Comparison of ENCODE assay signal across 17 cellular contexts in genomic region chr10:130233426-130233825, GRCh38.
"Had no signal": no experiment of that assay in that cellular context is flagged by ENCODE, and none has a peak within 500 bp of the region (broad histone marks: within the 10 kb centered on the region; RNA-seq: fewer than 3 reads in every experiment).

No MANE protein-coding gene starts in this region.

- H3K27ac ChIP-seq: epithelial cell of prostate, esophagus muscularis mucosa, gastroesophageal sphincter, left ventricle myocardium inferior, neutrophil, right atrium auricular region, testis, tibial nerve had no signal

- H3K9me3 Mint-ChIP-seq: central memory CD8-positive, alpha-beta T cell had no signal

- H3K4me3 Mint-ChIP-seq: central memory CD8-positive, alpha-beta T cell; naive thymus-derived CD8-positive, alpha-beta T cell had no signal

- H3K27ac Mint-ChIP-seq: naive thymus-derived CD8-positive, alpha-beta T cell had no signal

- H3K4me1 Mint-ChIP-seq: central memory CD8-positive, alpha-beta T cell; naive thymus-derived CD8-positive, alpha-beta T cell had no signal

- H3K27me3 Mint-ChIP-seq: central memory CD8-positive, alpha-beta T cell had no signal

- H3K4me3 ChIP-seq: esophagus muscularis mucosa, gastroesophageal sphincter, left ventricle myocardium inferior, right atrium auricular region, testis, tibial nerve had no signal

- DNase-seq: effector memory CD4-positive, alpha-beta T cell; foreskin fibroblast; glutamatergic neuron; left ventricle myocardium inferior; mesendoderm; small intestine; stimulated activated CD4-positive, alpha-beta T cell treated with anti-CD3 and anti-CD28 coated beads, Interleukin-2, amount 100 ng/mL, for 48 hours; stimulated activated naive CD8-positive, alpha-beta T cell treated with anti-CD3 and anti-CD28 coated beads, Interleukin-15, Interleukin-2, amounts not matched to agents 100 U/mL and 50 U/mL, for 24 hours; testis had no signal

- H3K9me3 ChIP-seq: neutrophil, right atrium auricular region, testis had no signal

- H3K27me3 ChIP-seq: esophagus muscularis mucosa, gastroesophageal sphincter, right atrium auricular region, testis, tibial nerve had no signal

- H3K36me3 ChIP-seq: esophagus muscularis mucosa, gastroesophageal sphincter, left ventricle myocardium inferior, neutrophil, right atrium auricular region, tibial nerve had no signal

- H3K4me1 ChIP-seq: esophagus muscularis mucosa, gastroesophageal sphincter, left ventricle myocardium inferior, right atrium auricular region, testis, tibial nerve had no signal

- ATAC-seq: gastroesophageal sphincter; naive thymus-derived CD8-positive, alpha-beta T cell; stimulated activated naive CD8-positive, alpha-beta T cell treated with anti-CD3 and anti-CD28 coated beads, Interleukin-15, Interleukin-2, amounts not matched to agents 100 U/mL and 50 U/mL, for 24 hours had no signal
